Comparison of ENCODE assay signal across 2 cellular contexts in the genomic region with DNA sequence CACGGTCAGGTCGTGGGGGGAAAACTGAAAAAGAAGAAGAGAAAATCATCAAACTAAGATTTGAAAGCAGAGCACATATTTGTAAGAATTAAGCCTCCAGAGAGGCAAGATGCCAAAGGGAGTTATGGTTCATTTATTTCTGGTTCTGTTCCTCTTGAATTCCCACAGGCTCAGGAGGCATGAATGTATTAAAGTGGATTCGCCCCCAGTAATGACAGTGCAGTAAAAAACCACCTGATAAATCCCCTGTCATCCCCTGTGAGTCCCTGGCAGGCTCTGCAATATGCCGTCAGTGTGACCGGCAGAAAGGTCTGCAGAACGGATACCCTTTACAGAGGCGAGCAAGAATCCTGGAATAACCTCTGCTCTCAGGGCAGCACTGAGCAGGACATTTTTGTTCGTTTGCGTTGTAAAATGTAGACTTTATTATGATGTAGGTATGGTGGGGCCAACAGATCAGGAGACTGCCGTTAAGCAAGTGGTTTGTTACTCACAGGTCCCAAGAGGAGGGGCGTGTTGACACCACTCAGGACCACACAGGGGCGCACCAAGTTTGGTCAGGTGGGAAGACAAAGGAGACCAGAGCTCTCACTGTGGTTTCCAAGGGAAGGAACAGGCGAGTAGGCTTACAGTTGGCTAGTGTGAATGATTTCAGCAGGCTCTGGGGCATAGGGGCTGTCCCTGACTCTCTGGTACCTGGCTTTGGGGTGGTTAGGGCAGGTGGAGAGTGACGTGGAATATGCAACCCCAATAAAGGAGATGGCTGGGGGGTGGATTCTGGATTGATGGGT.
A peak's percentile ranks its signal among the peaks of the same experiment; 100 is the strongest.
TF ChIP-seq lines count a peak whose summit lies in the region.

No MANE protein-coding gene starts in this region.

TF ChIP-seq in HepG2, 621 proteins besides CTCF, POLR2A, EP300 and RAD21 (continued from another document):
- TF ChIP-seq ZNF781 (CRISPR knock-in tag; IDR thresholded peaks at IDR 0.05; ENCODE audit: borderline replicate concordance, not compliant biosample characterization) (no peak), STAG1 (CRISPR knock-in tag; IDR thresholded peaks at IDR 0.05) (peak; percentile 30), HNRNPL (IDR thresholded peaks at IDR 0.05; ENCODE audit: low read depth, low read length) (no peak), ZNF17 (CRISPR knock-in tag; IDR thresholded peaks at IDR 0.05) (no peak), ZNF772 (CRISPR knock-in tag; IDR thresholded peaks at IDR 0.05) (no peak)
- TF ChIP-seq, protein P1, sequence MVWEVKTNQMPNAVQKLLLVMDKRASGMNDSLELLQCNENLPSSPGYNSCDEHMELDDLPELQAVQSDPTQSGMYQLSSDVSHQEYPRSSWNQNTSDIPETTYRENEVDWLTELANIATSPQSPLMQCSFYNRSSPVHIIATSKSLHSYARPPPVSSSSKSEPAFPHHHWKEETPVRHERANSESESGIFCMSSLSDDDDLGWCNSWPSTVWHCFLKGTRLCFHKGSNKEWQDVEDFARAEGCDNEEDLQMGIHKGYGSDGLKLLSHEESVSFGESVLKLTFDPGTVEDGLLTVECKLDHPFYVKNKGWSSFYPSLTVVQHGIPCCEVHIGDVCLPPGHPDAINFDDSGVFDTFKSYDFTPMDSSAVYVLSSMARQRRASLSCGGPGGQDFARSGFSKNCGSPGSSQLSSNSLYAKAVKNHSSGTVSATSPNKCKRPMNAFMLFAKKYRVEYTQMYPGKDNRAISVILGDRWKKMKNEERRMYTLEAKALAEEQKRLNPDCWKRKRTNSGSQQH (CRISPR knock-in tag; IDR thresholded peaks at IDR 0.05; ENCODE audit: low read depth), result no peak
- TF ChIP-seq, protein P2, sequence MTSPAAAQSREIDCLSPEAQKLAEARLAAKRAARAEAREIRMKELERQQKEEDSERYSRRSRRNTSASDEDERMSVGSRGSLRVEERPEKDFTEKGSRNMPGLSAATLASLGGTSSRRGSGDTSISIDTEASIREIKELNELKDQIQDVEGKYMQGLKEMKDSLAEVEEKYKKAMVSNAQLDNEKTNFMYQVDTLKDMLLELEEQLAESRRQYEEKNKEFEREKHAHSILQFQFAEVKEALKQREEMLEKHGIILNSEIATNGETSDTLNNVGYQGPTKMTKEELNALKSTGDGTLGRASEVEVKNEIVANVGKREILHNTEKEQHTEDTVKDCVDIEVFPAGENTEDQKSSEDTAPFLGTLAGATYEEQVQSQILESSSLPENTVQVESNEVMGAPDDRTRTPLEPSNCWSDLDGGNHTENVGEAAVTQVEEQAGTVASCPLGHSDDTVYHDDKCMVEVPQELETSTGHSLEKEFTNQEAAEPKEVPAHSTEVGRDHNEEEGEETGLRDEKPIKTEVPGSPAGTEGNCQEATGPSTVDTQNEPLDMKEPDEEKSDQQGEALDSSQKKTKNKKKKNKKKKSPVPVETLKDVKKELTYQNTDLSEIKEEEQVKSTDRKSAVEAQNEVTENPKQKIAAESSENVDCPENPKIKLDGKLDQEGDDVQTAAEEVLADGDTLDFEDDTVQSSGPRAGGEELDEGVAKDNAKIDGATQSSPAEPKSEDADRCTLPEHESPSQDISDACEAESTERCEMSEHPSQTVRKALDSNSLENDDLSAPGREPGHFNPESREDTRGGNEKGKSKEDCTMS (CRISPR knock-in tag; conservative IDR thresholded peaks at IDR 0.05), result no peak

TF ChIP-seq in WTC11, 78 proteins besides CTCF, POLR2A, EP300 and RAD21 (continued from another document):
- TF ChIP-seq, protein P3, sequence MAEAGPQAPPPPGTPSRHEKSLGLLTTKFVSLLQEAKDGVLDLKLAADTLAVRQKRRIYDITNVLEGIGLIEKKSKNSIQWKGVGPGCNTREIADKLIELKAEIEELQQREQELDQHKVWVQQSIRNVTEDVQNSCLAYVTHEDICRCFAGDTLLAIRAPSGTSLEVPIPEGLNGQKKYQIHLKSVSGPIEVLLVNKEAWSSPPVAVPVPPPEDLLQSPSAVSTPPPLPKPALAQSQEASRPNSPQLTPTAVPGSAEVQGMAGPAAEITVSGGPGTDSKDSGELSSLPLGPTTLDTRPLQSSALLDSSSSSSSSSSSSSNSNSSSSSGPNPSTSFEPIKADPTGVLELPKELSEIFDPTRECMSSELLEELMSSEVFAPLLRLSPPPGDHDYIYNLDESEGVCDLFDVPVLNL (CRISPR knock-in tag; IDR thresholded peaks at IDR 0.05; ENCODE audit: borderline replicate concordance, low read depth), result no peak
- TF ChIP-seq RELA (CRISPR knock-in tag; IDR thresholded peaks at IDR 0.05; ENCODE audit: borderline replicate concordance) (no peak), SOX15 (CRISPR knock-in tag; IDR thresholded peaks at IDR 0.05) (no peak), ELF4 (CRISPR knock-in tag; IDR thresholded peaks at IDR 0.05; ENCODE audit: low read depth) (no peak), ZBTB21 (CRISPR knock-in tag; IDR thresholded peaks at IDR 0.05; ENCODE audit: borderline replicate concordance) (no peak), ETV6 (CRISPR knock-in tag; IDR thresholded peaks at IDR 0.05) (no peak), GTF2I (CRISPR knock-in tag; conservative IDR thresholded peaks at IDR 0.05) (no peak), ZNF416 (CRISPR knock-in tag; IDR thresholded peaks at IDR 0.05) (no peak), CREB1 (CRISPR knock-in tag; IDR thresholded peaks at IDR 0.05) (no peak), JUN (CRISPR knock-in tag; IDR thresholded peaks at IDR 0.05) (no peak)
- TF ChIP-seq, protein P4, sequence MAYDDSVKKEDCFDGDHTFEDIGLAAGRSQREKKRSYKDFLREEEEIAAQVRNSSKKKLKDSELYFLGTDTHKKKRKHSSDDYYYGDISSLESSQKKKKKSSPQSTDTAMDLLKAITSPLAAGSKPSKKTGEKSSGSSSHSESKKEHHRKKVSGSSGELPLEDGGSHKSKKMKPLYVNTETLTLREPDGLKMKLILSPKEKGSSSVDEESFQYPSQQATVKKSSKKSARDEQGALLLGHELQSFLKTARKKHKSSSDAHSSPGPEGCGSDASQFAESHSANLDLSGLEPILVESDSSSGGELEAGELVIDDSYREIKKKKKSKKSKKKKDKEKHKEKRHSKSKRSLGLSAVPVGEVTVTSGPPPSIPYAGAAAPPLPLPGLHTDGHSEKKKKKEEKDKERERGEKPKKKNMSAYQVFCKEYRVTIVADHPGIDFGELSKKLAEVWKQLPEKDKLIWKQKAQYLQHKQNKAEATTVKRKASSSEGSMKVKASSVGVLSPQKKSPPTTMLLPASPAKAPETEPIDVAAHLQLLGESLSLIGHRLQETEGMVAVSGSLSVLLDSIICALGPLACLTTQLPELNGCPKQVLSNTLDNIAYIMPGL (CRISPR knock-in tag; IDR thresholded peaks at IDR 0.05), result no peak
- TF ChIP-seq, protein P5, sequence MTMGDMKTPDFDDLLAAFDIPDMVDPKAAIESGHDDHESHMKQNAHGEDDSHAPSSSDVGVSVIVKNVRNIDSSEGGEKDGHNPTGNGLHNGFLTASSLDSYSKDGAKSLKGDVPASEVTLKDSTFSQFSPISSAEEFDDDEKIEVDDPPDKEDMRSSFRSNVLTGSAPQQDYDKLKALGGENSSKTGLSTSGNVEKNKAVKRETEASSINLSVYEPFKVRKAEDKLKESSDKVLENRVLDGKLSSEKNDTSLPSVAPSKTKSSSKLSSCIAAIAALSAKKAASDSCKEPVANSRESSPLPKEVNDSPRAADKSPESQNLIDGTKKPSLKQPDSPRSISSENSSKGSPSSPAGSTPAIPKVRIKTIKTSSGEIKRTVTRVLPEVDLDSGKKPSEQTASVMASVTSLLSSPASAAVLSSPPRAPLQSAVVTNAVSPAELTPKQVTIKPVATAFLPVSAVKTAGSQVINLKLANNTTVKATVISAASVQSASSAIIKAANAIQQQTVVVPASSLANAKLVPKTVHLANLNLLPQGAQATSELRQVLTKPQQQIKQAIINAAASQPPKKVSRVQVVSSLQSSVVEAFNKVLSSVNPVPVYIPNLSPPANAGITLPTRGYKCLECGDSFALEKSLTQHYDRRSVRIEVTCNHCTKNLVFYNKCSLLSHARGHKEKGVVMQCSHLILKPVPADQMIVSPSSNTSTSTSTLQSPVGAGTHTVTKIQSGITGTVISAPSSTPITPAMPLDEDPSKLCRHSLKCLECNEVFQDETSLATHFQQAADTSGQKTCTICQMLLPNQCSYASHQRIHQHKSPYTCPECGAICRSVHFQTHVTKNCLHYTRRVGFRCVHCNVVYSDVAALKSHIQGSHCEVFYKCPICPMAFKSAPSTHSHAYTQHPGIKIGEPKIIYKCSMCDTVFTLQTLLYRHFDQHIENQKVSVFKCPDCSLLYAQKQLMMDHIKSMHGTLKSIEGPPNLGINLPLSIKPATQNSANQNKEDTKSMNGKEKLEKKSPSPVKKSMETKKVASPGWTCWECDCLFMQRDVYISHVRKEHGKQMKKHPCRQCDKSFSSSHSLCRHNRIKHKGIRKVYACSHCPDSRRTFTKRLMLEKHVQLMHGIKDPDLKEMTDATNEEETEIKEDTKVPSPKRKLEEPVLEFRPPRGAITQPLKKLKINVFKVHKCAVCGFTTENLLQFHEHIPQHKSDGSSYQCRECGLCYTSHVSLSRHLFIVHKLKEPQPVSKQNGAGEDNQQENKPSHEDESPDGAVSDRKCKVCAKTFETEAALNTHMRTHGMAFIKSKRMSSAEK (CRISPR knock-in tag; IDR thresholded peaks at IDR 0.05; ENCODE audit: borderline replicate concordance), result no peak
- TF ChIP-seq, protein P6, sequence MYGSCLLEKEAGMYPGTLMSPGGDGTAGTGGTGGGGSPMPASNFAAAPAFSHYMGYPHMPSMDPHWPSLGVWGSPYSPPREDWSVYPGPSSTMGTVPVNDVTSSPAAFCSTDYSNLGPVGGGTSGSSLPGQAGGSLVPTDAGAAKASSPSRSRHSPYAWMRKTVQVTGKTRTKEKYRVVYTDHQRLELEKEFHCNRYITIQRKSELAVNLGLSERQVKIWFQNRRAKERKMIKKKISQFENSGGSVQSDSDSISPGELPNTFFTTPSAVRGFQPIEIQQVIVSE (CRISPR knock-in tag; IDR thresholded peaks at IDR 0.05; ENCODE audit: borderline replicate concordance), result no peak
- TF ChIP-seq, protein P7, sequence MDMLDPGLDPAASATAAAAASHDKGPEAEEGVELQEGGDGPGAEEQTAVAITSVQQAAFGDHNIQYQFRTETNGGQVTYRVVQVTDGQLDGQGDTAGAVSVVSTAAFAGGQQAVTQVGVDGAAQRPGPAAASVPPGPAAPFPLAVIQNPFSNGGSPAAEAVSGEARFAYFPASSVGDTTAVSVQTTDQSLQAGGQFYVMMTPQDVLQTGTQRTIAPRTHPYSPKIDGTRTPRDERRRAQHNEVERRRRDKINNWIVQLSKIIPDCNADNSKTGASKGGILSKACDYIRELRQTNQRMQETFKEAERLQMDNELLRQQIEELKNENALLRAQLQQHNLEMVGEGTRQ (CRISPR knock-in tag; IDR thresholded peaks at IDR 0.05), result no peak
- TF ChIP-seq, protein P8, sequence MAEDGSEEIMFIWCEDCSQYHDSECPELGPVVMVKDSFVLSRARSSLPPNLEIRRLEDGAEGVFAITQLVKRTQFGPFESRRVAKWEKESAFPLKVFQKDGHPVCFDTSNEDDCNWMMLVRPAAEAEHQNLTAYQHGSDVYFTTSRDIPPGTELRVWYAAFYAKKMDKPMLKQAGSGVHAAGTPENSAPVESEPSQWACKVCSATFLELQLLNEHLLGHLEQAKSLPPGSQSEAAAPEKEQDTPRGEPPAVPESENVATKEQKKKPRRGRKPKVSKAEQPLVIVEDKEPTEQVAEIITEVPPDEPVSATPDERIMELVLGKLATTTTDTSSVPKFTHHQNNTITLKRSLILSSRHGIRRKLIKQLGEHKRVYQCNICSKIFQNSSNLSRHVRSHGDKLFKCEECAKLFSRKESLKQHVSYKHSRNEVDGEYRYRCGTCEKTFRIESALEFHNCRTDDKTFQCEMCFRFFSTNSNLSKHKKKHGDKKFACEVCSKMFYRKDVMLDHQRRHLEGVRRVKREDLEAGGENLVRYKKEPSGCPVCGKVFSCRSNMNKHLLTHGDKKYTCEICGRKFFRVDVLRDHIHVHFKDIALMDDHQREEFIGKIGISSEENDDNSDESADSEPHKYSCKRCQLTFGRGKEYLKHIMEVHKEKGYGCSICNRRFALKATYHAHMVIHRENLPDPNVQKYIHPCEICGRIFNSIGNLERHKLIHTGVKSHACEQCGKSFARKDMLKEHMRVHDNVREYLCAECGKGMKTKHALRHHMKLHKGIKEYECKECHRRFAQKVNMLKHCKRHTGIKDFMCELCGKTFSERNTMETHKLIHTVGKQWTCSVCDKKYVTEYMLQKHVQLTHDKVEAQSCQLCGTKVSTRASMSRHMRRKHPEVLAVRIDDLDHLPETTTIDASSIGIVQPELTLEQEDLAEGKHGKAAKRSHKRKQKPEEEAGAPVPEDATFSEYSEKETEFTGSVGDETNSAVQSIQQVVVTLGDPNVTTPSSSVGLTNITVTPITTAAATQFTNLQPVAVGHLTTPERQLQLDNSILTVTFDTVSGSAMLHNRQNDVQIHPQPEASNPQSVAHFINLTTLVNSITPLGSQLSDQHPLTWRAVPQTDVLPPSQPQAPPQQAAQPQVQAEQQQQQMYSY (CRISPR knock-in tag; IDR thresholded peaks at IDR 0.05), result no peak
- TF ChIP-seq, protein P9, sequence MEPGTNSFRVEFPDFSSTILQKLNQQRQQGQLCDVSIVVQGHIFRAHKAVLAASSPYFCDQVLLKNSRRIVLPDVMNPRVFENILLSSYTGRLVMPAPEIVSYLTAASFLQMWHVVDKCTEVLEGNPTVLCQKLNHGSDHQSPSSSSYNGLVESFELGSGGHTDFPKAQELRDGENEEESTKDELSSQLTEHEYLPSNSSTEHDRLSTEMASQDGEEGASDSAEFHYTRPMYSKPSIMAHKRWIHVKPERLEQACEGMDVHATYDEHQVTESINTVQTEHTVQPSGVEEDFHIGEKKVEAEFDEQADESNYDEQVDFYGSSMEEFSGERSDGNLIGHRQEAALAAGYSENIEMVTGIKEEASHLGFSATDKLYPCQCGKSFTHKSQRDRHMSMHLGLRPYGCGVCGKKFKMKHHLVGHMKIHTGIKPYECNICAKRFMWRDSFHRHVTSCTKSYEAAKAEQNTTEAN (CRISPR knock-in tag; IDR thresholded peaks at IDR 0.05), result no peak
